In the genomic region with DNA sequence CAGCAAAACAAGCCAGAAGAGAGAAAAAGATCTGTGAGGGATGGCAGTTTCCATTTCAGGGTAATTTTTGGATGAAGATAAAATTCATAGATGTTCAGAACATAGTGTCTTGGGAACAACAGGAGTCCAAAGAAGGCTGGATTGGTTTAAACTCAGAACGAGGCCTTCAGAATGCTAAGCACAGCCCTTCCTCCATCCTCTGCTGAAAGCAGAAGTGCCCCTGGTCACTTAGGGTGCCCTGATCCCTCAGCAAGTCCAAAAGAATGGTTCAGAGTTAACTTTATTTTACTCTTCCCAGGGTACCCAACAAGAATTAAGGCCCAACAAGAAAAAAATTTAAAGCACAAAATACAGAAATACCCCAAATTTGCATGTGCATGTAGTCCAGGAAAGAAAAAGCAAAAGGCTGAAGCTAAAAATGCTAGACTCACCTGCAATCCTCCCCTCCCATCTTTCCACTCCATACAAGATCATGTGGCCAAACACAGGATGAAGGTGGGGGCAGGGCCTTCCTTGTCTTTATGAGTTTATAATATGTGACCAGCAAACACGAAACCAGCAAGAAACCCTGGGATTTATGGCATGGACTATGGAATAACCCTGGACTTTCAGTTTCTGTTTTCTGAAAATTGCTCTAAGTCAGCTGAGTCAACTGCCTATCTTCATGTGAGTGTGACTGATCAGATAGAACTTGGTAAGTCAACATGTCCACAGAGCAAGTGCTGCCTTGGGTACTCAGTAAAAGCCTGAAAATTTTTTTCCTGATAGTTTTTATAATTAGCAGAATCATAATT, we compare ENCODE assay signal across 11 cellular contexts. TPM values are rescaled to one million over a fixed set of nuclear protein-coding genes. Genes with fewer than 3 reads are reported as not detected.
DNase-seq lines count a peak whose midpoint lies in the region; ATAC-seq and TF ChIP-seq lines count a peak whose summit lies in the region.
"Had no signal": no experiment of that assay in that cellular context is flagged by ENCODE, and none has a peak within 500 bp of the region (broad histone marks: within the 10 kb centered on the region; RNA-seq: fewer than 3 reads in every experiment).

No MANE protein-coding gene starts in this region.

- H3K4me3 Mint-ChIP-seq in CD4-positive, alpha-beta T cell = no peak overlapping the region
- no peak overlapping the region for H3K4me3 Mint-ChIP-seq in T-helper 17 cell

- H3K36me3 ChIP-seq in osteoblast (ENCODE audit: insufficient read depth, low read length) = peaks cover 80% of the 10 kb centered on the region
- peaks cover 33% of the 10 kb centered on the region for H3K36me3 ChIP-seq in effector memory CD4-positive, alpha-beta T cell (ENCODE audit: control insufficient read depth, insufficient read depth, low read length)

- H3K9me3 Mint-ChIP-seq in CD4-positive, alpha-beta T cell = no peaks in the 10 kb centered on the region

- no peak overlapping the region for H3K27ac ChIP-seq in CD4-positive, alpha-beta T cell (ENCODE audit: low read depth, low read length)
- H3K27ac ChIP-seq in osteoblast (ENCODE audit: low read depth, low read length) = no peak overlapping the region
- H3K27ac ChIP-seq in effector memory CD4-positive, alpha-beta T cell (ENCODE audit: insufficient read depth, low read length, poor library complexity, severe bottlenecking) = no peak overlapping the region

- no peak overlapping the region for H2AFZ ChIP-seq in osteoblast (ENCODE audit: low read length)

- POLR2A ChIA-PET in CD4-positive, alpha-beta T cell (lab: Charles Lee) = interaction anchor here (1.0 kb wide), 1 partner anchor 18 kb away, joined by 3 read pairs; no protein-coding TSS in a partner anchor

- H3K9me3 ChIP-seq in CD4-positive, alpha-beta T cell (ENCODE audit: control insufficient read depth, low read length) = no peaks in the 10 kb centered on the region
- H3K9me3 ChIP-seq in T-helper 17 cell (ENCODE audit: control insufficient read depth, low read length, poor library complexity, severe bottlenecking) (no peaks in the 10 kb centered on the region), osteoblast (ENCODE audit: low read depth, low read length) (no peaks in the 10 kb centered on the region)
- H3K9me3 ChIP-seq in effector memory CD4-positive, alpha-beta T cell (ENCODE audit: control insufficient read depth, low read length) = no peaks in the 10 kb centered on the region

- H3K27ac Mint-ChIP-seq in CD4-positive, alpha-beta T cell = peak overlapping the region; percentile 50
- peak overlapping the region; percentile 88 for H3K27ac Mint-ChIP-seq in T-helper 17 cell

- peaks cover 77% of the 10 kb centered on the region for H3K4me1 Mint-ChIP-seq in CD4-positive, alpha-beta T cell (ENCODE audit: low read depth)
- peaks cover 53% of the 10 kb centered on the region for H3K4me1 Mint-ChIP-seq in T-helper 17 cell

- no peaks in the 10 kb centered on the region for H3K27me3 Mint-ChIP-seq in CD4-positive, alpha-beta T cell
- H3K27me3 Mint-ChIP-seq in T-helper 17 cell = no peaks in the 10 kb centered on the region

- peaks cover 28% of the 10 kb centered on the region for H4K20me1 ChIP-seq in osteoblast (ENCODE audit: insufficient read depth, low read length)

- H3K4me3 ChIP-seq in fibroblast of villous mesenchyme (ENCODE audit: low read depth, low read length) (no peak overlapping the region), osteoblast (ENCODE audit: insufficient read depth, low read length) (peak overlapping the region; percentile 29)
- H3K4me3 ChIP-seq in effector memory CD4-positive, alpha-beta T cell (ENCODE audit: insufficient read depth, low read depth, low read length, poor library complexity, severe bottlenecking) = no peak overlapping the region

- H3K27me3 ChIP-seq in CD4-positive, alpha-beta T cell (ENCODE audit: control insufficient read depth, insufficient read depth, low read length) = no peaks in the 10 kb centered on the region
- H3K27me3 ChIP-seq in osteoblast (ENCODE audit: insufficient read depth, low read length) = no peaks in the 10 kb centered on the region
- no peaks in the 10 kb centered on the region for H3K27me3 ChIP-seq in effector memory CD4-positive, alpha-beta T cell (replicated peaks; ENCODE audit: control insufficient read depth, insufficient read depth, low read length, poor library complexity, severe bottlenecking)

- ATAC-seq in CD4-positive, alpha-beta T cell (ENCODE audit: poor library complexity) = no peak
- ATAC-seq in T-helper 17 cell (no peak), GM21528 (IDR thresholded peaks at IDR 0.05; ENCODE audit: low FRiP score, unreplicated experiment) (no peak)

- peaks cover 20% of the 10 kb centered on the region for H3K4me1 ChIP-seq in osteoblast (ENCODE audit: insufficient read depth, low read length)
- H3K4me1 ChIP-seq in effector memory CD4-positive, alpha-beta T cell (ENCODE audit: control insufficient read depth, insufficient read depth, low read length, poor library complexity, severe bottlenecking) = peaks cover 5% of the 10 kb centered on the region

- no peak for DNase-seq in CD4-positive, alpha-beta T cell
- DNase-seq in T-helper 17 cell (no peak), fibroblast of villous mesenchyme (ENCODE audit: low read depth) (peak; percentile 89), osteoblast (ENCODE audit: insufficient read length, low spot score, missing footprints) (no peak), middle frontal gyrus (ENCODE audit: extremely low spot score, low spot score) (no peak), UCSD-AML1 (lab: John Stamatoyannopoulos, UW; ENCODE audit: unreplicated experiment) (no peak)
- DNase-seq in effector memory CD4-positive, alpha-beta T cell = no peak
- DNase-seq: activated CD4-positive, alpha-beta T cell treated with anti-CD3 and anti-CD28 coated beads, Interleukin-2, amount 50 U/mL, for 48 hours; occipital lobe; SIG-M5 had no signal

- peaks cover 95% of the 10 kb centered on the region for H3K36me3 Mint-ChIP-seq in CD4-positive, alpha-beta T cell (ENCODE audit: low read depth)
- peaks cover 18% of the 10 kb centered on the region for H3K36me3 Mint-ChIP-seq in T-helper 17 cell (ENCODE audit: low read depth)

- TF ChIP-seq CTCF in CD4-positive, alpha-beta T cell (IDR thresholded peaks at IDR 0.05) = no peak
- TF ChIP-seq CTCF in fibroblast of villous mesenchyme (IDR thresholded peaks at IDR 0.05; ENCODE audit: insufficient read depth, low read depth, low read length) = no peak
- TF ChIP-seq CTCF in osteoblast (IDR thresholded peaks at IDR 0.05; ENCODE audit: extremely low read depth, low read depth, low read length) = no peak

- CTCF ChIA-PET in CD4-positive, alpha-beta T cell (lab: Charles Lee) = no interaction called here

- H3K79me2 ChIP-seq in osteoblast (ENCODE audit: insufficient read depth, low read length) = peaks cover 76% of the 10 kb centered on the region

- peak overlapping the region; percentile 66 for H3K4me2 ChIP-seq in osteoblast (ENCODE audit: insufficient read depth, low read length)

- intact Hi-C loops in CD4-positive, alpha-beta T cell (cut with DNase I, micrococcal nuclease) = no loop called here

RNA-seq across cellular contexts. Expression of a gene that starts 21.2 kb away (rescaled TPM):
- 100 to 1,000 TPM; 159 to 171 TPM for total RNA-seq in CD4-positive, alpha-beta T cell
- total RNA-seq in T-helper 17 cell (100 to 1,000 TPM; 167 to 312 TPM), fibroblast of villous mesenchyme (53.5 and 57.9 TPM in 2 replicates), osteoblast (66.6 and 72.8 TPM in 2 replicates)
